Comparison of ENCODE assay signal across 22 cellular contexts in the genomic region with DNA sequence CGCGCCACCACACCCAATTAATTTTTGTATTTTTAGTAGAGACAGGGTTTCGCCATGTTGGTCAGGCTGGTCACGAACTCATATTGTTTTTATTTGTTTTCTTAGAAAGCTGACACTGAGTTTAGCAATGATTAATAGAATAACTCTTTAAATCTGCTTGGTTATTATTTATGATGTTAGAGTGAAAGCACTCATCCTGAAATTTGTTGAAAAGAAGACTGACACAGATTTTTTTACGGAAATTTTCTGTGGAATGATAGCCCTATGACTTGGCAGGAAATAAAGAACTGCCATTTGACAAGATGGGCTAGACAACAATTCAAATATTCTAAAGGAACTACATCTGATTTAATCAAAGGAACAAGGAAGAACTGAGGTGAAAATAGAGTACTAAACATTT.
"Had no signal": no experiment of that assay in that cellular context is flagged by ENCODE, and none has a peak within 500 bp of the region (broad histone marks: within the 10 kb centered on the region; RNA-seq: fewer than 3 reads in every experiment).

No MANE protein-coding gene starts in this region.

- H3K4me3 ChIP-seq: coronary artery, esophagus squamous epithelium, heart right ventricle, neural progenitor cell, right lobe of liver, thyroid gland had no signal

- H3K79me2 ChIP-seq: parathyroid adenoma had no signal

- H3K9ac ChIP-seq: neural progenitor cell, parathyroid adenoma had no signal

- H2AFZ ChIP-seq: neural progenitor cell, parathyroid adenoma had no signal

- H3K4me2 ChIP-seq: neural progenitor cell had no signal

- H3K9me3 ChIP-seq: esophagus squamous epithelium, heart right ventricle, right lobe of liver, thyroid gland had no signal

- ATAC-seq: effector memory CD8-positive, alpha-beta T cell; heart right ventricle; left colon; naive thymus-derived CD4-positive, alpha-beta T cell; right lobe of liver; stimulated activated naive CD8-positive, alpha-beta T cell treated with anti-CD3 and anti-CD28 coated beads, Interleukin-15, amount 100 ng/mL, for 72 hours had no signal

- H3K36me3 ChIP-seq: esophagus squamous epithelium, heart right ventricle, neural progenitor cell, right lobe of liver, thyroid gland had no signal

- H3K27ac ChIP-seq: esophagus squamous epithelium, neural progenitor cell, parathyroid adenoma, thyroid gland had no signal

- H3K27me3 ChIP-seq: esophagus squamous epithelium, heart right ventricle, right lobe of liver, thyroid gland had no signal

- DNase-seq: effector memory CD8-positive, alpha-beta T cell; erythroblast; esophagus squamous epithelium; foreskin melanocyte; glutamatergic neuron; heart right ventricle; hippocampal formation; left colon; mesenchymal stem cell; midbrain; naive thymus-derived CD4-positive, alpha-beta T cell; right lobe of liver; small intestine; stimulated activated CD4-positive, alpha-beta T cell treated with anti-CD3 and anti-CD28 coated beads, Interleukin-15, amount 100 ng/mL, for 24 hours; stimulated activated CD4-positive, alpha-beta T cell treated with anti-CD3 and anti-CD28 coated beads, Interleukin-2, amount 100 ng/mL, for 48 hours; stimulated activated naive CD4-positive, alpha-beta T cell; stimulated activated naive CD8-positive, alpha-beta T cell treated with anti-CD3 and anti-CD28 coated beads, Interleukin-15, amount 100 ng/mL, for 72 hours; thyroid gland; trophoblast cell had no signal
